In the genomic region with DNA sequence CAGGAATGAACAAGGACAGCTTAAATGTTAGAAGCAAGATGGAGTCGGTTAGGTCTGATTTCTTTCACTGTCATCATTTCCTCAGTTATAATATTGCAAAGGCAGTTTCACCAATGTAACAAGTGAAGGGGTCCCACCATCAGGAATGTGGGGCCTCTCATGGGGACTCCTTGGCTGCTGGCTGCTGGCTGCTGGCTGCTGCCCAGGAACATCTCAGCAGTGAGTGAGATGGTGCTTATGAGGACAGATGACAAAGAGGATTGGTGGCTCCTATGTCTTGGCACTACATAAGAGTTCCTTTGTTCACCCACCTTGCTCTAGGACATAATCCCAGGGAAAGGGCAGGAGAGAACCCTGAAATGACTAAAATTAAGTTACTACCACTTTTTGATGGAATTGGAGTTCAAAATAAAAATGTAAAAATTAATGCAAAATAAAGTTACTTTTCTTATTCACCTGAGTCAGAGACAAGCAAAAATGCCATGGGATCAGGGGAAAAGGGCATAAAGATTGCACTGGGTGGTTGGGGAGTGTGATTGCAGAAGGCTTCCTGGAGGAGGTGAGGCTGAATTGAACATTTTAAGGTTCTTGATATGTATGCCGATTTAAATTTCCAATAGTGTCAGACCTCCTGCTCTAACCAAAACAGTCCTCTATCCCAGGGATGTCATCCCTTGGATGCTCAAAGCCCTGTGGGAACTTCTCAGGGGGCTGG, we compare ENCODE assay signal across 13 cellular contexts. TPM values are rescaled to one million over a fixed set of nuclear protein-coding genes. Genes with fewer than 3 reads are reported as not detected.
A peak's percentile ranks its signal among the peaks of the same experiment; 100 is the strongest.
DNase-seq lines count a peak whose midpoint lies in the region; ATAC-seq, FAIRE-seq and TF ChIP-seq lines count a peak whose summit lies in the region.
"Had no signal": no experiment of that assay in that cellular context is flagged by ENCODE, and none has a peak within 500 bp of the region (broad histone marks: within the 10 kb centered on the region; RNA-seq: fewer than 3 reads in every experiment).

No MANE protein-coding gene starts in this region.

- peak overlapping the region; percentile 19; the same call in 1 of the 2 replicates for H2BK15ac ChIP-seq in H1 (ENCODE audit: low read length)

- TF ChIP-seq CTCF in A549 (IDR thresholded peaks at IDR 0.05) (no peak), H1 (IDR thresholded peaks at IDR 0.05; ENCODE audit: control extremely low read depth in 1 of 3, insufficient read depth in 1 of 3, low read depth in 1 of 3, low read length in 3 of 3) (no peak)

- peak overlapping the region; percentile 64; the same call in 2 of the 3 replicates for H3K4me2 ChIP-seq in A549
- peak overlapping the region in 1 of 2 experiments; percentile 36; a peak in 1 of 4 replicates for H3K4me2 ChIP-seq in H1 (ENCODE audit: insufficient read depth in 1 of 2, low read depth in 2 of 2, low read length in 2 of 2)

- H3K9me3 ChIP-seq in A549 = 0 out of 3 replicates have a peak, but pooled peaks cover 4% of the 10 kb centered on the region
- peaks cover 9% of the 10 kb centered on the region for H3K9me3 ChIP-seq in NT2/D1 (ENCODE audit: insufficient read depth, low read length)
- peaks cover 5% of the 10 kb centered on the region in 2 experiments for H3K9me3 ChIP-seq in H1 (ENCODE audit: insufficient read depth in 2 of 2, low read depth in 1 of 2, low read length in 1 of 2)
- H3K9me3 ChIP-seq: SJSA1 had no signal

- CTCF ChIA-PET in A549 (lab: Yijun Ruan, JAX) = interaction anchor here (0.7 to 3.6 kb wide), 28 partner anchors 9 to 978 kb away, joined by 3 to 35 read pairs (median 4); partner anchors contain the start of gene EPB41L5
- CTCF ChIA-PET in H1 (lab: Charles Lee; ENCODE audit: partially characterized antibody) = interaction anchor here (0.7 to 2.5 kb wide), 44 partner anchors 8 to 1076 kb away, joined by 3 to 12 read pairs (median 4); no protein-coding TSS in a partner anchor

- H3K56ac ChIP-seq in H1 (replicated peaks; ENCODE audit: insufficient read length, low read depth, low read length) = no peak overlapping the region

- H3K14ac ChIP-seq in H1 (ENCODE audit: insufficient read length) = no peak overlapping the region

- FAIRE-seq in A549 (lab: Jason Lieb, UNC) = no peak
- FAIRE-seq in H1 (lab: Jason Lieb, UNC) = no peak
- FAIRE-seq: D721Med had no signal

- ATAC-seq in A549 (peak; percentile 9; a peak in 3 of 6 replicates), GM18909 (IDR thresholded peaks at IDR 0.05; ENCODE audit: poor library complexity, unreplicated experiment) (peak; percentile 6), HG03025 (IDR thresholded peaks at IDR 0.05; ENCODE audit: low FRiP score, unreplicated experiment) (no peak)

- H3K36me3 ChIP-seq in NT2/D1 (ENCODE audit: insufficient read depth, insufficient read length, low read length) (no peaks in the 10 kb centered on the region), H1 (ENCODE audit: control insufficient read depth in 2 of 4, insufficient read depth in 4 of 4, low read length in 3 of 4) (no peaks in the 10 kb centered on the region)
- H3K36me3 ChIP-seq: SJSA1 had no signal

- intact Hi-C loops in head of caudate nucleus (cut with DNase I) = loop anchor here (5.0 to 10.0 kb wide), 2 partner anchors 120 to 472 kb away; no protein-coding TSS in a partner anchor

- H2BK120ac ChIP-seq in H1 (replicated peaks; ENCODE audit: low read depth, low read length) = peak overlapping the region; percentile 37

- H4K91ac ChIP-seq in H1 (replicated peaks; ENCODE audit: insufficient read length, low read length) = peak overlapping the region; percentile 66

- H3K18ac ChIP-seq in H1 (ENCODE audit: extremely low read depth, low read length) = peak overlapping the region; percentile 42; the same call in 1 of the 2 replicates

- no peak overlapping the region for H2AFZ ChIP-seq in H1 (ENCODE audit: low read length)
- H2AFZ ChIP-seq: PC-9 had no signal

- TF ChIP-seq EP300 in A549 (IDR thresholded peaks at IDR 0.05) (no peak), H1 (IDR thresholded peaks at IDR 0.05; ENCODE audit: borderline replicate concordance in 1 of 2, low read depth in 2 of 2, low read length in 2 of 2) (no peak)

- H3K9ac ChIP-seq in NT2/D1 (ENCODE audit: insufficient read length, low read depth) = peak overlapping the region; percentile 32
- H3K9ac ChIP-seq in H1 (replicated peaks in 1 of 4; ENCODE audit: extremely low read depth in 1 of 4, low read depth in 3 of 4, low read length in 3 of 4) = no peak overlapping the region

- H3K27me3 ChIP-seq in NT2/D1 (ENCODE audit: insufficient read depth, insufficient read length) (no peaks in the 10 kb centered on the region), H1 (replicated peaks in 1 of 4; ENCODE audit: control insufficient read depth in 3 of 4, extremely low read depth in 1 of 4, insufficient read depth in 3 of 4, low read length in 3 of 4) (no peaks in the 10 kb centered on the region)
- H3K27me3 ChIP-seq: SJSA1 had no signal

- TF ChIP-seq POLR2A in A549 (IDR thresholded peaks at IDR 0.05; ENCODE audit: low read length) = no peak
- no peak for TF ChIP-seq POLR2A in H1 (IDR thresholded peaks at IDR 0.05; ENCODE audit: control extremely low read depth in 1 of 2, low read depth in 2 of 2, low read length in 2 of 2)

- H3K23me2 ChIP-seq in H1 (ENCODE audit: low read depth, low read length) = peaks cover 2% of the 10 kb centered on the region; the same call in 1 of the 2 replicates

- no peak overlapping the region for H4K8ac ChIP-seq in H1 (ENCODE audit: extremely low read depth, insufficient read depth, low read length)

- peak overlapping the region; percentile 18; the same call in 1 of the 2 replicates for H2BK5ac ChIP-seq in H1 (ENCODE audit: low read depth, low read length)

- no peaks in the 10 kb centered on the region for H3K79me2 ChIP-seq in H1 (ENCODE audit: control insufficient read depth in 1 of 2, insufficient read depth in 2 of 2, low read length in 2 of 2)

- H3K4me1 ChIP-seq in A549 (0 out of 3 replicates have a peak, but pooled peaks cover 4% of the 10 kb centered on the region), NT2/D1 (ENCODE audit: insufficient read depth, insufficient read length) (peaks cover 9% of the 10 kb centered on the region), H1 (replicated peaks in 1 of 4; ENCODE audit: control insufficient read depth in 3 of 4, insufficient read depth in 4 of 4, low read length in 3 of 4) (peaks cover 17 to 37% (median 22%) of the 10 kb centered on the region in 4 experiments; a peak in 6 of 7 replicates)

- no peak overlapping the region for H3K4ac ChIP-seq in H1 (replicated peaks; ENCODE audit: insufficient read length, low read depth, low read length)

- H4K20me1 ChIP-seq in H1 (replicated peaks in 1 of 2; ENCODE audit: control insufficient read depth in 1 of 2, insufficient read depth in 2 of 2, low read length in 2 of 2) = no peaks in the 10 kb centered on the region

- H3K79me1 ChIP-seq in H1 (ENCODE audit: low read depth, low read length) = no peaks in the 10 kb centered on the region

- no peak overlapping the region for H2BK20ac ChIP-seq in H1 (ENCODE audit: low read length)

- no peak overlapping the region for H3K23ac ChIP-seq in H1 (ENCODE audit: insufficient read length)

- POLR2A ChIA-PET in A549 (lab: Yijun Ruan, JAX) (no interaction called here), H1 (lab: Charles Lee; ENCODE audit: partially characterized antibody) (interaction anchor here (0.8 to 1.3 kb wide), 4 partner anchors 10 to 45 kb away, joined by 3 to 4 read pairs (median 3); no protein-coding TSS in a partner anchor)

- H3K27ac ChIP-seq in A549 (no peak overlapping the region), H1 (ENCODE audit: low read depth, low read length) (no peak overlapping the region)
- H3K27ac ChIP-seq: PC-9, RWPE1, SJSA1 had no signal

- TF ChIP-seq RAD21 in A549 (conservative IDR thresholded peaks at IDR 0.05 in 1 of 2, IDR thresholded peaks at IDR 0.05 in 1 of 2) = no peak
- TF ChIP-seq RAD21 in H1 (IDR thresholded peaks at IDR 0.05 in 1 of 2, conservative IDR thresholded peaks at IDR 0.05 in 1 of 2; ENCODE audit: low read depth in 2 of 2, low read length in 2 of 2) = no peak

- 0 out of 2 replicates have a peak overlapping the region, but pooled peaks have one; percentile 71 for H2AK5ac ChIP-seq in H1 (ENCODE audit: low read depth, low read length)

- no peak for DNase-seq in A549 (ENCODE audit: low read depth in 1 of 2, low spot score in 1 of 2)
- no peak for DNase-seq in NT2/D1 (ENCODE audit: low read depth, low spot score)
- DNase-seq in H1 (ENCODE audit: low read depth in 1 of 2, low spot score in 2 of 2) = no peak
- DNase-seq in DMS53 treated with DMSO at 0.1 percent for 48 hours (lab: John Stamatoyannopoulos, UW; ENCODE audit: unreplicated experiment) = no peak
- no peak for DNase-seq in head of caudate nucleus
- DNase-seq: DMS79, KG1 had no signal

- no peak overlapping the region for H2BK12ac ChIP-seq in H1 (ENCODE audit: low read depth, low read length)

- H4K5ac ChIP-seq in H1 (ENCODE audit: insufficient read length, low read depth, low read length) = no peak overlapping the region

- H3K4me3 ChIP-seq in A549 (no peak overlapping the region), NT2/D1 (ENCODE audit: insufficient read length, low read depth) (no peak overlapping the region), H1 (ENCODE audit: extremely low read depth in 1 of 4, insufficient read depth in 2 of 4, low read depth in 3 of 4, low read length in 4 of 4) (no peak overlapping the region)
- H3K4me3 ChIP-seq: PC-9, SJSA1 had no signal

- 44% methylated on average over 2 of the region's 2 CpGs for WGBS in A549 (ENCODE audit: missing lambda C conversion rate)
- WGBS in H1 (ENCODE audit: extremely low coverage in 1 of 2, insufficient coverage in 1 of 2, insufficient read length in 1 of 2, insufficient replicate concordance in 2 of 2, low coverage in 1 of 2, low lambda C conversion rate in 2 of 2, missing lambda C conversion rate in 1 of 2), 2 experiments = 78% methylated on average over 2 of the region's 2 CpGs; no CpG with 5 or more reads in 1 of the 2 experiments

RNA-seq across cellular contexts. Expression of gene TMEM177, which starts 23.4 kb away (rescaled TPM):
- 20.2 and 21.1 TPM in 2 replicates for polyA plus RNA-seq in A549 (2011; rRNA removed)
- 34.7 and 55.4 TPM in 2 replicates for polyA plus RNA-seq in A549 (2012; cell fraction: cytosol; rRNA removed)
- 34.6 and 43.7 TPM in 2 replicates for polyA plus RNA-seq in A549 (2012; cell fraction: nucleus; rRNA removed)
- polyA plus RNA-seq in A549 (2017; fragmentation: RNase III; extraction: RNeasy Plus Mini Kit Qiagen cat#74134 plus additional on column Dnase treatment) = 19.2 to 20.0 TPM (median 19.5 TPM) in 3 replicates
- 21.1 and 23.0 TPM in 2 replicates for polyA minus RNA-seq in A549 (2011; rRNA and poly(A)+ RNA removed)
- total RNA-seq in H1 (2021; fragmentation: NEBNext Ultra II Directional; extraction: Animal tissue kit (Norgen Biotek cat#: 25700)) = 43.4 and 47.0 TPM in 2 replicates
- 84.9 and 86.7 TPM in 2 replicates for polyA plus RNA-seq in H1 (2011; rRNA removed)
- polyA plus RNA-seq in H1 (2011; cell fraction: cytosol; rRNA removed) = 67.7 TPM
- 54.9 TPM for polyA plus RNA-seq in H1 (2011; cell fraction: nucleus; rRNA removed)
- 23.4 to 46.6 TPM (median 44.7 TPM) in 4 replicates for polyA plus RNA-seq in H1 (2012, experiment 1 of 2)
- 51.9 TPM for polyA plus RNA-seq in H1 (2012, experiment 2 of 2)
- polyA plus RNA-seq in H1 (2013, experiment 1 of 2) = 29.3 TPM
- polyA plus RNA-seq in H1 (2013, experiment 2 of 2) = 28.9 TPM
- polyA minus RNA-seq in H1 (2011; rRNA and poly(A)+ RNA removed) = 32.5 and 34.3 TPM in 2 replicates
- polyA minus RNA-seq in H1 (2011; cell fraction: cytosol; rRNA and poly(A)+ RNA removed) = 16.4 TPM
- polyA minus RNA-seq in H1 (2011; cell fraction: nucleus; rRNA and poly(A)+ RNA removed) = 35.0 TPM

RNA-seq across cellular contexts. Expression of gene PTPN4, which starts 57.4 kb away (rescaled TPM):
- polyA plus RNA-seq in A549 (2011; rRNA removed) = 36.6 and 47.9 TPM in 2 replicates
- polyA plus RNA-seq in A549 (2012; cell fraction: cytosol; rRNA removed) = 7.2 and 9.2 TPM in 2 replicates
- polyA plus RNA-seq in A549 (2012; cell fraction: nucleus; rRNA removed) = 8.8 and 10.0 TPM in 2 replicates
- polyA plus RNA-seq in A549 (2017; fragmentation: RNase III; extraction: RNeasy Plus Mini Kit Qiagen cat#74134 plus additional on column Dnase treatment) = 14.1 to 16.9 TPM (median 14.5 TPM) in 3 replicates
- 80.4 and 84.0 TPM in 2 replicates for polyA minus RNA-seq in A549 (2011; rRNA and poly(A)+ RNA removed)
- 105 and 107 TPM in 2 replicates for total RNA-seq in H1 (2021; fragmentation: NEBNext Ultra II Directional; extraction: Animal tissue kit (Norgen Biotek cat#: 25700))
- polyA plus RNA-seq in H1 (2011; rRNA removed) = 16.4 and 28.5 TPM in 2 replicates
- 32.1 TPM for polyA plus RNA-seq in H1 (2011; cell fraction: cytosol; rRNA removed)
- 93.7 TPM for polyA plus RNA-seq in H1 (2011; cell fraction: nucleus; rRNA removed)
- 48.9 to 57.1 TPM (median 53.5 TPM) in 4 replicates for polyA plus RNA-seq in H1 (2012, experiment 1 of 2)
- 2.2 TPM for polyA plus RNA-seq in H1 (2012, experiment 2 of 2)
- polyA plus RNA-seq in H1 (2013, experiment 1 of 2) = 20.1 TPM
- 18.9 TPM for polyA plus RNA-seq in H1 (2013, experiment 2 of 2)
- polyA minus RNA-seq in H1 (2011; rRNA and poly(A)+ RNA removed) = 347 and 550 TPM in 2 replicates
- polyA minus RNA-seq in H1 (2011; cell fraction: cytosol; rRNA and poly(A)+ RNA removed) = 95.0 TPM
- polyA minus RNA-seq in H1 (2011; cell fraction: nucleus; rRNA and poly(A)+ RNA removed) = 690 TPM
